Comparison of ENCODE assay signal across 2 cellular contexts in the genomic region with DNA sequence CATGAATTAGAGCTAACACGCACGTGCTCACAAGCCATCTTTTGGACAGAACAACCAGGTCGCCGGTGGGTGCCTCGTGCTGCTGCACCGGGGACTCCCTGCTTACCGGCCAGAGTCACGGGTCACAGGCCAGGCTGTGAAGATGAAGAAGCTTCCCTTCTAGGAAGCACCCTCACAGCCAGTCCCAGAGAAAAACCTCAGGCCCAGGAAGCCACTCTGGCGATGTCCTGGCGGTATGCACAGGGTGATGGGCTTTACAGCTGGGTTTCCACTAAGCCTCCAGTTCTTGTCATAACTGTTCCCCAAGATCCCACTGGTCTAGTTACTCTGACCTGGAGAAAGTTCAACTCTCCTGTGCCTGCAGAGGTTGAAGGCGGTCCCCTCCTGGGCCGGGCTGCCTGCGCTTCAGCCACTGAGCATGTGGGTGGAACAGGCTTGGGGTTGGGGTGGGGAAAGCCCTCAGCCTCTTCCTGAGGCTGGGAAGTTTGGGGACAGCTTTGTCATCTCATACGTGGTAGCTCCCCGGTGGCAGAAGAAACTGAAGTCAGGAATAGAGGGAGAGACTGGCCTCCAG.
TF ChIP-seq lines count a peak whose summit lies in the region.

No MANE protein-coding gene starts in this region.

TF ChIP-seq in HepG2, 621 proteins besides CTCF, POLR2A, EP300 and RAD21:
- TF ChIP-seq STAT5B (CRISPR knock-in tag; IDR thresholded peaks at IDR 0.05) (no peak), MEIS1 (CRISPR knock-in tag; IDR thresholded peaks at IDR 0.05; ENCODE audit: borderline replicate concordance) (no peak), ZNF142 (CRISPR knock-in tag; IDR thresholded peaks at IDR 0.05) (no peak), BCLAF1 (IDR thresholded peaks at IDR 0.05) (no peak), YY1 (IDR thresholded peaks at IDR 0.05; ENCODE audit: insufficient read depth, insufficient replicate concordance, low read depth, low read length) (no peak), DR1 (CRISPR knock-in tag; IDR thresholded peaks at IDR 0.05) (no peak), SIN3A (IDR thresholded peaks at IDR 0.05; ENCODE audit: borderline replicate concordance, low read depth, low read length) (no peak), MEF2D (CRISPR knock-in tag; IDR thresholded peaks at IDR 0.05) (no peak), REXO4 (CRISPR knock-in tag; IDR thresholded peaks at IDR 0.05; ENCODE audit: borderline replicate concordance) (no peak), ZNF138 (CRISPR knock-in tag; IDR thresholded peaks at IDR 0.05; ENCODE audit: low read depth) (no peak), ZNF678 (CRISPR knock-in tag; IDR thresholded peaks at IDR 0.05) (no peak), CENPT (CRISPR knock-in tag; IDR thresholded peaks at IDR 0.05; ENCODE audit: low read depth) (no peak), TRIM24 (CRISPR knock-in tag; IDR thresholded peaks at IDR 0.05) (no peak)
- TF ChIP-seq, protein P1, sequence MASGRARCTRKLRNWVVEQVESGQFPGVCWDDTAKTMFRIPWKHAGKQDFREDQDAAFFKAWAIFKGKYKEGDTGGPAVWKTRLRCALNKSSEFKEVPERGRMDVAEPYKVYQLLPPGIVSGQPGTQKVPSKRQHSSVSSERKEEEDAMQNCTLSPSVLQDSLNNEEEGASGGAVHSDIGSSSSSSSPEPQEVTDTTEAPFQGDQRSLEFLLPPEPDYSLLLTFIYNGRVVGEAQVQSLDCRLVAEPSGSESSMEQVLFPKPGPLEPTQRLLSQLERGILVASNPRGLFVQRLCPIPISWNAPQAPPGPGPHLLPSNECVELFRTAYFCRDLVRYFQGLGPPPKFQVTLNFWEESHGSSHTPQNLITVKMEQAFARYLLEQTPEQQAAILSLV (CRISPR knock-in tag; IDR thresholded peaks at IDR 0.05; ENCODE audit: borderline replicate concordance) = no peak
- TF ChIP-seq, protein P2, sequence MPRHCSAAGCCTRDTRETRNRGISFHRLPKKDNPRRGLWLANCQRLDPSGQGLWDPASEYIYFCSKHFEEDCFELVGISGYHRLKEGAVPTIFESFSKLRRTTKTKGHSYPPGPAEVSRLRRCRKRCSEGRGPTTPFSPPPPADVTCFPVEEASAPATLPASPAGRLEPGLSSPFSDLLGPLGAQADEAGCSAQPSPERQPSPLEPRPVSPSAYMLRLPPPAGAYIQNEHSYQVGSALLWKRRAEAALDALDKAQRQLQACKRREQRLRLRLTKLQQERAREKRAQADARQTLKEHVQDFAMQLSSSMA (CRISPR knock-in tag; IDR thresholded peaks at IDR 0.05) = no peak

TF ChIP-seq in K562, 482 proteins besides CTCF, POLR2A, EP300 and RAD21:
- TF ChIP-seq EWSR1 (IDR thresholded peaks at IDR 0.05; ENCODE audit: borderline replicate concordance, low read depth, partially characterized antibody) (no peak), MAFG (tag; conservative IDR thresholded peaks at IDR 0.05) (no peak), GTF2B (IDR thresholded peaks at IDR 0.05; ENCODE audit: extremely low read depth, insufficient read length) (no peak), HMG20B (CRISPR knock-in tag; IDR thresholded peaks at IDR 0.05) (no peak), NFIX (CRISPR knock-in tag; IDR thresholded peaks at IDR 0.05; ENCODE audit: low read depth) (no peak), ZNF311 (CRISPR knock-in tag; IDR thresholded peaks at IDR 0.05) (no peak), CSDE1 (IDR thresholded peaks at IDR 0.05) (no peak), HDGF (IDR thresholded peaks at IDR 0.05) (no peak), ZNF354B (CRISPR knock-in tag; IDR thresholded peaks at IDR 0.05) (no peak), ZC3H4 (CRISPR knock-in tag; IDR thresholded peaks at IDR 0.05; ENCODE audit: borderline replicate concordance) (no peak), ELF1 (tag; IDR thresholded peaks at IDR 0.05) (no peak)
- TF ChIP-seq, protein P3, sequence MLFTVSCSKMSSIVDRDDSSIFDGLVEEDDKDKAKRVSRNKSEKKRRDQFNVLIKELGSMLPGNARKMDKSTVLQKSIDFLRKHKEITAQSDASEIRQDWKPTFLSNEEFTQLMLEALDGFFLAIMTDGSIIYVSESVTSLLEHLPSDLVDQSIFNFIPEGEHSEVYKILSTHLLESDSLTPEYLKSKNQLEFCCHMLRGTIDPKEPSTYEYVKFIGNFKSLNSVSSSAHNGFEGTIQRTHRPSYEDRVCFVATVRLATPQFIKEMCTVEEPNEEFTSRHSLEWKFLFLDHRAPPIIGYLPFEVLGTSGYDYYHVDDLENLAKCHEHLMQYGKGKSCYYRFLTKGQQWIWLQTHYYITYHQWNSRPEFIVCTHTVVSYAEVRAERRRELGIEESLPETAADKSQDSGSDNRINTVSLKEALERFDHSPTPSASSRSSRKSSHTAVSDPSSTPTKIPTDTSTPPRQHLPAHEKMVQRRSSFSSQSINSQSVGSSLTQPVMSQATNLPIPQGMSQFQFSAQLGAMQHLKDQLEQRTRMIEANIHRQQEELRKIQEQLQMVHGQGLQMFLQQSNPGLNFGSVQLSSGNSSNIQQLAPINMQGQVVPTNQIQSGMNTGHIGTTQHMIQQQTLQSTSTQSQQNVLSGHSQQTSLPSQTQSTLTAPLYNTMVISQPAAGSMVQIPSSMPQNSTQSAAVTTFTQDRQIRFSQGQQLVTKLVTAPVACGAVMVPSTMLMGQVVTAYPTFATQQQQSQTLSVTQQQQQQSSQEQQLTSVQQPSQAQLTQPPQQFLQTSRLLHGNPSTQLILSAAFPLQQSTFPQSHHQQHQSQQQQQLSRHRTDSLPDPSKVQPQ (CRISPR knock-in tag; IDR thresholded peaks at IDR 0.05; ENCODE audit: borderline replicate concordance) = no peak
- TF ChIP-seq, protein P4, sequence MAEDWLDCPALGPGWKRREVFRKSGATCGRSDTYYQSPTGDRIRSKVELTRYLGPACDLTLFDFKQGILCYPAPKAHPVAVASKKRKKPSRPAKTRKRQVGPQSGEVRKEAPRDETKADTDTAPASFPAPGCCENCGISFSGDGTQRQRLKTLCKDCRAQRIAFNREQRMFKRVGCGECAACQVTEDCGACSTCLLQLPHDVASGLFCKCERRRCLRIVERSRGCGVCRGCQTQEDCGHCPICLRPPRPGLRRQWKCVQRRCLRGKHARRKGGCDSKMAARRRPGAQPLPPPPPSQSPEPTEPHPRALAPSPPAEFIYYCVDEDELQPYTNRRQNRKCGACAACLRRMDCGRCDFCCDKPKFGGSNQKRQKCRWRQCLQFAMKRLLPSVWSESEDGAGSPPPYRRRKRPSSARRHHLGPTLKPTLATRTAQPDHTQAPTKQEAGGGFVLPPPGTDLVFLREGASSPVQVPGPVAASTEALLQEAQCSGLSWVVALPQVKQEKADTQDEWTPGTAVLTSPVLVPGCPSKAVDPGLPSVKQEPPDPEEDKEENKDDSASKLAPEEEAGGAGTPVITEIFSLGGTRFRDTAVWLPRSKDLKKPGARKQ (CRISPR knock-in tag; IDR thresholded peaks at IDR 0.05) = no peak
- TF ChIP-seq, protein P5, sequence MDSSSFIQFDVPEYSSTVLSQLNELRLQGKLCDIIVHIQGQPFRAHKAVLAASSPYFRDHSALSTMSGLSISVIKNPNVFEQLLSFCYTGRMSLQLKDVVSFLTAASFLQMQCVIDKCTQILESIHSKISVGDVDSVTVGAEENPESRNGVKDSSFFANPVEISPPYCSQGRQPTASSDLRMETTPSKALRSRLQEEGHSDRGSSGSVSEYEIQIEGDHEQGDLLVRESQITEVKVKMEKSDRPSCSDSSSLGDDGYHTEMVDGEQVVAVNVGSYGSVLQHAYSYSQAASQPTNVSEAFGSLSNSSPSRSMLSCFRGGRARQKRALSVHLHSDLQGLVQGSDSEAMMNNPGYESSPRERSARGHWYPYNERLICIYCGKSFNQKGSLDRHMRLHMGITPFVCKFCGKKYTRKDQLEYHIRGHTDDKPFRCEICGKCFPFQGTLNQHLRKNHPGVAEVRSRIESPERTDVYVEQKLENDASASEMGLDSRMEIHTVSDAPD (CRISPR knock-in tag; IDR thresholded peaks at IDR 0.05) = no peak
